Comparison of ENCODE assay signal across 1 cellular context in the genomic region with DNA sequence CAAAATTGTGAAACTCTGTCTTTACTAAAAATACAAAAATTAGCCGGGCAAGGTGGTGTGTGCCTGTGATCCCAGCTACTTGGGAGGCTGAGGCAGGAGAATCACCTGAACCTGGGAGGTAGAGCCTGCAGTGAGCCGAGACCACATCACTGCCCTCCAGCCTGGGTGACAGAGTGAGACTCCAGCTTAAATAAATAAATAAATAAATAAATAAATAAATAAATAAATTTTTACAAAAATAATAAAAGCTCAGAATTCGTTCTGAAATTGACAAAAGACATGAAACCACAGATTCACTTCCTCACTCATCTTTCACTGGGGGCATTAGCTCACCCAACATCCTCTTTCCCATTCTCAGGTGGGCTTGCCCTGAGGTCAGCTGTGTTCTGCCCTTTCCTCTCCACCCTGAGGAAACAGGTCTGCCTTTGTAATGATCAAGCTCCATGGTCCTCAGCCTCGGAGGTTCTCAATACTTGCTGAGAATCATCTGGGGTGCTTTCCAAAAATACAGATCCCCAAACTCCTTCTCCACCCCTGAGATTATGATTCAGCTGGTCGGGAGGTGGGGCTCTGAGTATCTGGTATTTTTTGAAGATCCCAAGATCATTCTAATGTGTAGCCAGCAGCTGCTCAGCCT.
TF ChIP-seq lines count a peak whose summit lies in the region.

No MANE protein-coding gene starts in this region.

TF ChIP-seq in HepG2, 621 proteins besides CTCF, POLR2A, EP300 and RAD21:
- TF ChIP-seq, protein P1, sequence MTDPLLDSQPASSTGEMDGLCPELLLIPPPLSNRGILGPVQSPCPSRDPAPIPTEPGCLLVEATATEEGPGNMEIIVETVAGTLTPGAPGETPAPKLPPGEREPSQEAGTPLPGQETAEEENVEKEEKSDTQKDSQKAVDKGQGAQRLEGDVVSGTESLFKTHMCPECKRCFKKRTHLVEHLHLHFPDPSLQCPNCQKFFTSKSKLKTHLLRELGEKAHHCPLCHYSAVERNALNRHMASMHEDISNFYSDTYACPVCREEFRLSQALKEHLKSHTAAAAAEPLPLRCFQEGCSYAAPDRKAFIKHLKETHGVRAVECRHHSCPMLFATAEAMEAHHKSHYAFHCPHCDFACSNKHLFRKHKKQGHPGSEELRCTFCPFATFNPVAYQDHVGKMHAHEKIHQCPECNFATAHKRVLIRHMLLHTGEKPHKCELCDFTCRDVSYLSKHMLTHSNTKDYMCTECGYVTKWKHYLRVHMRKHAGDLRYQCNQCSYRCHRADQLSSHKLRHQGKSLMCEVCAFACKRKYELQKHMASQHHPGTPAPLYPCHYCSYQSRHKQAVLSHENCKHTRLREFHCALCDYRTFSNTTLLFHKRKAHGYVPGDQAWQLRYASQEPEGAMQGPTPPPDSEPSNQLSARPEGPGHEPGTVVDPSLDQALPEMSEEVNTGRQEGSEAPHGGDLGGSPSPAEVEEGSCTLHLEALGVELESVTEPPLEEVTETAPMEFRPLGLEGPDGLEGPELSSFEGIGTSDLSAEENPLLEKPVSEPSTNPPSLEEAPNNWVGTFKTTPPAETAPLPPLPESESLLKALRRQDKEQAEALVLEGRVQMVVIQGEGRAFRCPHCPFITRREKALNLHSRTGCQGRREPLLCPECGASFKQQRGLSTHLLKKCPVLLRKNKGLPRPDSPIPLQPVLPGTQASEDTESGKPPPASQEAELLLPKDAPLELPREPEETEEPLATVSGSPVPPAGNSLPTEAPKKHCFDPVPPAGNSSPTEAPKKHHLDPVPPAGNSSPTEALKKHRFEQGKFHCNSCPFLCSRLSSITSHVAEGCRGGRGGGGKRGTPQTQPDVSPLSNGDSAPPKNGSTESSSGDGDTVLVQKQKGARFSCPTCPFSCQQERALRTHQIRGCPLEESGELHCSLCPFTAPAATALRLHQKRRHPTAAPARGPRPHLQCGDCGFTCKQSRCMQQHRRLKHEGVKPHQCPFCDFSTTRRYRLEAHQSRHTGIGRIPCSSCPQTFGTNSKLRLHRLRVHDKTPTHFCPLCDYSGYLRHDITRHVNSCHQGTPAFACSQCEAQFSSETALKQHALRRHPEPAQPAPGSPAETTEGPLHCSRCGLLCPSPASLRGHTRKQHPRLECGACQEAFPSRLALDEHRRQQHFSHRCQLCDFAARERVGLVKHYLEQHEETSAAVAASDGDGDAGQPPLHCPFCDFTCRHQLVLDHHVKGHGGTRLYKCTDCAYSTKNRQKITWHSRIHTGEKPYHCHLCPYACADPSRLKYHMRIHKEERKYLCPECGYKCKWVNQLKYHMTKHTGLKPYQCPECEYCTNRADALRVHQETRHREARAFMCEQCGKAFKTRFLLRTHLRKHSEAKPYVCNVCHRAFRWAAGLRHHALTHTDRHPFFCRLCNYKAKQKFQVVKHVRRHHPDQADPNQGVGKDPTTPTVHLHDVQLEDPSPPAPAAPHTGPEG (CRISPR knock-in tag; IDR thresholded peaks at IDR 0.05): no peak
- no peak for TF ChIP-seq AHR (CRISPR knock-in tag; IDR thresholded peaks at IDR 0.05)
- no peak for TF ChIP-seq NPAS2 (CRISPR knock-in tag; IDR thresholded peaks at IDR 0.05; ENCODE audit: borderline replicate concordance)
- TF ChIP-seq, protein P2, sequence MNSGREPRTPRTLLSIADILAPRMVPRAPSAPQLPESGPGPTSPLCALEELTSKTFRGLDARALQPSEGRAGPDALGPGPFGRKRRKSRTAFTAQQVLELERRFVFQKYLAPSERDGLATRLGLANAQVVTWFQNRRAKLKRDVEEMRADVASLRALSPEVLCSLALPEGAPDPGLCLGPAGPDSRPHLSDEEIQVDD (CRISPR knock-in tag; IDR thresholded peaks at IDR 0.05; ENCODE audit: borderline replicate concordance): no peak
- TF ChIP-seq FOSL2 (CRISPR knock-in tag; IDR thresholded peaks at IDR 0.05): no peak
- no peak for TF ChIP-seq ZNF746 (CRISPR knock-in tag; IDR thresholded peaks at IDR 0.05)
- no peak for TF ChIP-seq SNRNP70 (IDR thresholded peaks at IDR 0.05; ENCODE audit: low read depth, low read length)
- no peak for TF ChIP-seq ARNT (IDR thresholded peaks at IDR 0.05)
- TF ChIP-seq, protein P3, sequence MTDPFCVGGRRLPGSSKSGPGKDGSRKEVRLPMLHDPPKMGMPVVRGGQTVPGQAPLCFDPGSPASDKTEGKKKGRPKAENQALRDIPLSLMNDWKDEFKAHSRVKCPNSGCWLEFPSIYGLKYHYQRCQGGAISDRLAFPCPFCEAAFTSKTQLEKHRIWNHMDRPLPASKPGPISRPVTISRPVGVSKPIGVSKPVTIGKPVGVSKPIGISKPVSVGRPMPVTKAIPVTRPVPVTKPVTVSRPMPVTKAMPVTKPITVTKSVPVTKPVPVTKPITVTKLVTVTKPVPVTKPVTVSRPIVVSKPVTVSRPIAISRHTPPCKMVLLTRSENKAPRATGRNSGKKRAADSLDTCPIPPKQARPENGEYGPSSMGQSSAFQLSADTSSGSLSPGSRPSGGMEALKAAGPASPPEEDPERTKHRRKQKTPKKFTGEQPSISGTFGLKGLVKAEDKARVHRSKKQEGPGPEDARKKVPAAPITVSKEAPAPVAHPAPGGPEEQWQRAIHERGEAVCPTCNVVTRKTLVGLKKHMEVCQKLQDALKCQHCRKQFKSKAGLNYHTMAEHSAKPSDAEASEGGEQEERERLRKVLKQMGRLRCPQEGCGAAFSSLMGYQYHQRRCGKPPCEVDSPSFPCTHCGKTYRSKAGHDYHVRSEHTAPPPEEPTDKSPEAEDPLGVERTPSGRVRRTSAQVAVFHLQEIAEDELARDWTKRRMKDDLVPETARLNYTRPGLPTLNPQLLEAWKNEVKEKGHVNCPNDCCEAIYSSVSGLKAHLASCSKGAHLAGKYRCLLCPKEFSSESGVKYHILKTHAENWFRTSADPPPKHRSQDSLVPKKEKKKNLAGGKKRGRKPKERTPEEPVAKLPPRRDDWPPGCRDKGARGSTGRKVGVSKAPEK (CRISPR knock-in tag; IDR thresholded peaks at IDR 0.05; ENCODE audit: borderline replicate concordance): no peak
- TF ChIP-seq GLI4 (CRISPR knock-in tag; IDR thresholded peaks at IDR 0.05; ENCODE audit: borderline replicate concordance): no peak
